27 cellular contexts compared by ENCODE assay signal in genomic region chr20:41510847-41511453, GRCh38.
A peak's percentile ranks its signal among the peaks of the same experiment; 100 is the strongest.
DNase-seq lines count a peak whose midpoint lies in the region; TF ChIP-seq lines count a peak whose summit lies in the region.
"Had no signal": no experiment of that assay in that cellular context is flagged by ENCODE, and none has a peak within 500 bp of the region (broad histone marks: within the 10 kb centered on the region; RNA-seq: fewer than 3 reads in every experiment).

No MANE protein-coding gene starts in this region.

- intact Hi-C loops in tibial artery (cut with DNase I; ENCODE audit: low total_unique reads) = loop anchor here (10.0 kb wide), 1 partner anchor 184 kb away; no protein-coding TSS in a partner anchor

- H3K9me3 Mint-ChIP-seq in endothelial cell (ENCODE audit: unreplicated experiment) = no peaks in the 10 kb centered on the region
- H3K9me3 Mint-ChIP-seq: activated CD4-positive, alpha-beta memory T cell treated with anti-CD3 and anti-CD28 coated beads, Interleukin-2, amount 10 ng/mL, durations not matched to agents 7 days and 5 days had no signal

- H3K9ac ChIP-seq in muscle layer of colon (ENCODE audit: low read length) = no peak overlapping the region
- H3K9ac ChIP-seq: neural progenitor cell had no signal

- H3K36me3 ChIP-seq in HEK293 (ENCODE audit: control insufficient read depth in 2 of 2, insufficient read depth in 1 of 2, low read length in 2 of 2) (peaks cover 0 to 55% of the 10 kb centered on the region in 2 experiments; a peak in 2 of 3 replicates), muscle layer of colon (ENCODE audit: insufficient read depth, low read length) (no peaks in the 10 kb centered on the region), tibial artery (peaks cover 7 to 28% (median 20%) of the 10 kb centered on the region in 3 donors)
- H3K36me3 ChIP-seq: neural progenitor cell had no signal

- H3K27ac Mint-ChIP-seq in endothelial cell (ENCODE audit: unreplicated experiment) = peak overlapping the region; percentile 82
- H3K27ac Mint-ChIP-seq: activated CD4-positive, alpha-beta memory T cell treated with anti-CD3 and anti-CD28 coated beads, Interleukin-2, amount 10 ng/mL, durations not matched to agents 7 days and 5 days; activated naive CD4-positive, alpha-beta T cell treated with anti-CD3 and anti-CD28 coated beads for 36 hours; activated T-helper 1 cell treated with anti-CD3 and anti-CD28 coated beads, Interleukin-12 subunit alpha, Interleukin-12 subunit beta, Interleukin-2, Interleukin-4 antibody, amounts not matched to agents 30 ng/mL and 10 ng/mL and 1 ng/mL, durations not matched to agents 14 hours and 24 hours and 36 hours; neural progenitor cell had no signal

- H3K4me1 ChIP-seq in HEK293 (ENCODE audit: control insufficient read depth, insufficient read depth, low read length) (no peaks in the 10 kb centered on the region), muscle layer of colon (ENCODE audit: insufficient read depth, low read length) (peaks cover 52% of the 10 kb centered on the region), tibial artery (peaks cover 0 to 36% (median 25%) of the 10 kb centered on the region in 4 donors)
- H3K4me1 ChIP-seq: neural progenitor cell had no signal

- TF ChIP-seq CTCF in HEK293 (tag by site-specific recombination; IDR thresholded peaks at IDR 0.05) (no peak), endothelial cell (IDR thresholded peaks at IDR 0.05; ENCODE audit: unreplicated experiment) (no peak), tibial artery (IDR thresholded peaks at IDR 0.05) (no peak)

- peaks cover 27% of the 10 kb centered on the region for H3K36me3 Mint-ChIP-seq in endothelial cell (ENCODE audit: low read depth, unreplicated experiment)

- CTCF ChIA-PET in HEK293 (lab: Yijun Ruan, JAX) = no interaction called here

- H3K27ac ChIP-seq in HEK293 (ENCODE audit: extremely low read depth, low read depth, low read length) = no peak overlapping the region
- peak overlapping the region; percentile 3 for H3K27ac ChIP-seq in muscle layer of colon (ENCODE audit: low read depth, low read length)
- H3K27ac ChIP-seq in tibial artery = peak overlapping the region; percentile 39 to 54
- H3K27ac ChIP-seq: neural progenitor cell, SK-N-MC, tibial nerve had no signal

- no peak for DNase-seq in endothelial cell (ENCODE audit: low spot score)
- no peak for DNase-seq in tibial artery
- no peak for DNase-seq in NCI-H446 treated with DMSO at 0.1 percent for 48 hours (lab: John Stamatoyannopoulos, UW)
- DNase-seq in central memory CD4-positive, alpha-beta T cell = no peak
- DNase-seq in NCI-H1092 (lab: John Stamatoyannopoulos, UW) = no peak
- DNase-seq: activated CD4-positive, alpha-beta memory T cell treated with anti-CD3 and anti-CD28 coated beads, Interleukin-2, amount 10 ng/mL, durations not matched to agents 7 days and 5 days; activated CD8-positive, alpha-beta memory T cell treated with anti-CD3 and anti-CD28 coated beads, Interleukin-2, amount 50 U/mL, for 48 hours; activated naive CD4-positive, alpha-beta T cell treated with anti-CD3 and anti-CD28 coated beads for 36 hours; cerebellar nuclear complex; COR-L47; GDM1; hippocampal formation; mesendoderm; NCI-H1048; NCI-H187 treated with DMSO at 0.1 percent for 48 hours; NCI-H526 treated with DMSO at 0.1 percent for 48 hours; PC-3; posterior cingulate gyrus; stimulated activated CD4-positive, alpha-beta T cell treated with anti-CD3 and anti-CD28 coated beads, Interleukin-4, amount 100 ng/mL, for 24 hours; T-helper 2 cell had no signal

- H3K27me3 ChIP-seq in muscle layer of colon (ENCODE audit: control insufficient read depth in 1 of 2, insufficient read depth in 2 of 2, low read length in 2 of 2) (no peaks in the 10 kb centered on the region), tibial artery (no peaks in the 10 kb centered on the region)
- H3K27me3 ChIP-seq: gastroesophageal sphincter, neural progenitor cell, tibial nerve had no signal

- H3K4me3 Mint-ChIP-seq in endothelial cell (ENCODE audit: unreplicated experiment) = no peak overlapping the region
- H3K4me3 Mint-ChIP-seq: activated CD4-positive, alpha-beta memory T cell treated with anti-CD3 and anti-CD28 coated beads, Interleukin-2, amount 10 ng/mL, durations not matched to agents 7 days and 5 days; activated naive CD4-positive, alpha-beta T cell treated with anti-CD3 and anti-CD28 coated beads for 36 hours; activated T-helper 1 cell treated with anti-CD3 and anti-CD28 coated beads, Interleukin-12 subunit alpha, Interleukin-12 subunit beta, Interleukin-2, Interleukin-4 antibody, amounts not matched to agents 30 ng/mL and 10 ng/mL and 1 ng/mL, durations not matched to agents 14 hours and 24 hours and 36 hours; neural progenitor cell had no signal

- POLR2A ChIA-PET in HEK293 (lab: Yijun Ruan, JAX) = no interaction called here

- H3K27me3 Mint-ChIP-seq in endothelial cell (ENCODE audit: unreplicated experiment) = peaks cover 8% of the 10 kb centered on the region
- H3K27me3 Mint-ChIP-seq: activated CD4-positive, alpha-beta memory T cell treated with anti-CD3 and anti-CD28 coated beads, Interleukin-2, amount 10 ng/mL, durations not matched to agents 7 days and 5 days had no signal

- H3K4me1 Mint-ChIP-seq in endothelial cell (ENCODE audit: unreplicated experiment) = peaks cover 63% of the 10 kb centered on the region
- H3K4me1 Mint-ChIP-seq: activated CD4-positive, alpha-beta memory T cell treated with anti-CD3 and anti-CD28 coated beads, Interleukin-2, amount 10 ng/mL, durations not matched to agents 7 days and 5 days had no signal

- H3K9me3 ChIP-seq in HEK293 (ENCODE audit: control insufficient read depth, insufficient read depth, low read depth, low read length) (no peaks in the 10 kb centered on the region), muscle layer of colon (ENCODE audit: low read length) (no peaks in the 10 kb centered on the region), tibial artery (no peaks in the 10 kb centered on the region)
- H3K9me3 ChIP-seq: gastroesophageal sphincter, tibial nerve had no signal

- H3K4me3 ChIP-seq in HEK293 (ENCODE audit: low read depth, low read length) (no peak overlapping the region), muscle layer of colon (ENCODE audit: low read depth in 1 of 2, low read length in 2 of 2) (no peak overlapping the region), tibial artery (no peak overlapping the region)
- H3K4me3 ChIP-seq: gastroesophageal sphincter, neural progenitor cell, SK-N-MC, tibial nerve had no signal

TF ChIP-seq in HEK293, 187 proteins besides CTCF, POLR2A, EP300 and RAD21:
- TF ChIP-seq ZFP41 (tag by site-specific recombination; IDR thresholded peaks at IDR 0.05; ENCODE audit: borderline replicate concordance) (no peak), ZNF600 (tag by site-specific recombination; IDR thresholded peaks at IDR 0.05) (peak; percentile 29; the same call in 1 of the 2 replicates)
